ENCODE assay signal across 9 cellular contexts in genomic region chr6:105162377-105162776, GRCh38.
"Had no signal": no experiment of that assay in that cellular context is flagged by ENCODE, and none has a peak within 500 bp of the region (broad histone marks: within the 10 kb centered on the region; RNA-seq: fewer than 3 reads in every experiment).

No MANE protein-coding gene starts in this region.

- H2AFZ ChIP-seq: GM23248 had no signal

- DNase-seq: GM23248, GOT3, H7, HFFc6, KBM-7 had no signal

- H3K27ac ChIP-seq: GM23248, HL-60 had no signal

- H3K9me3 ChIP-seq: HAP-1 had no signal

- H3K4me3 ChIP-seq: GM23248, HAP-1 had no signal

- H3K36me3 ChIP-seq: HAP-1 had no signal

- H3K4me1 ChIP-seq: HAP-1 had no signal

- H3K9ac ChIP-seq: GM23248 had no signal

- ATAC-seq: HCT116, HepG2 had no signal
